ENCODE assay signal across 10 cellular contexts in the genomic region with DNA sequence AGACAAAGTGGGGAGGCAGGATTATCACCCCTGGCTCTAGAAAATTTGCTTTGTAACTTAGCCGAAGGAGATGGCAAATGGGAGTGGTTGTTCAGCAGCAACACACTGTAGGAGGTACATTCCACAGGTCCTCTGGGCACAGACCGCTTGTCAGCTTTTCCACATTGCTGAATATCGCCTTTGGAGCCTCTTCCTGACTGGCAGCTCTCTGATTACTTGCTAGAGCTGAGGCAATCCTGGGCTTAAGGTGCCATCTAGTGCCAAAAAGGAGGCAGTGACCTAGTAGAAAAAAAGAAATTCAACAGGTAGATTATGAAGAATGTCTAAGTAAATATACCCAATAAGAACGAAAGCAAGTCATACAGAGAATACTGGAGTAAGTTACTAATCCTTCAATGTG. TPM values are rescaled to one million over a fixed set of nuclear protein-coding genes. Genes with fewer than 3 reads are reported as not detected.
DNase-seq lines count a peak whose midpoint lies in the region; ATAC-seq, FAIRE-seq and TF ChIP-seq lines count a peak whose summit lies in the region.
"Had no signal": no experiment of that assay in that cellular context is flagged by ENCODE, and none has a peak within 500 bp of the region (broad histone marks: within the 10 kb centered on the region; RNA-seq: fewer than 3 reads in every experiment).

No MANE protein-coding gene starts in this region.

- CTCF ChIA-PET in CD4-positive, alpha-beta memory T cell (lab: Charles Lee; ENCODE audit: partially characterized antibody), result interaction anchor here (1.4 to 2.0 kb wide), 3 partner anchors 8 to 167 kb away, joined by 3 to 7 read pairs (median 4); partner anchors contain the start of gene EXOG

- H3K27ac ChIP-seq in DOHH2 (ENCODE audit: low read depth, low read length) (no peak overlapping the region), kidney (ENCODE audit: low read depth in 2 of 2, low read length in 2 of 2) (no peak overlapping the region)
- no peak overlapping the region for H3K27ac ChIP-seq in CD4-positive, alpha-beta memory T cell (ENCODE audit: low read depth, low read length)

- H3K9me3 Mint-ChIP-seq in CD4-positive, alpha-beta memory T cell, result peaks cover 0 to 35% (median 23%) of the 10 kb centered on the region in 8 donors

- POLR2A ChIA-PET in CD4-positive, alpha-beta memory T cell (lab: Charles Lee; ENCODE audit: partially characterized antibody), result no interaction called here

- no peak for FAIRE-seq in kidney (lab: Jason Lieb, UNC)
- FAIRE-seq: endometrium had no signal

- H3K4me1 Mint-ChIP-seq in CD4-positive, alpha-beta memory T cell, result no peaks in the 10 kb centered on the region

- no peaks in the 10 kb centered on the region for H3F3A ChIP-seq in DOHH2 (ENCODE audit: control insufficient read depth, insufficient read depth)

- H3K4me3 Mint-ChIP-seq in CD4-positive, alpha-beta memory T cell, result no peak overlapping the region

- H3K4me1 ChIP-seq in DOHH2 (ENCODE audit: control insufficient read depth, low read length), result no peaks in the 10 kb centered on the region
- H3K4me1 ChIP-seq in kidney (ENCODE audit: control insufficient read depth in 1 of 2, insufficient read depth in 1 of 2, low read depth in 1 of 2, low read length in 2 of 2), result no peaks in the 10 kb centered on the region
- no peaks in the 10 kb centered on the region for H3K4me1 ChIP-seq in CD4-positive, alpha-beta memory T cell (ENCODE audit: insufficient read depth, low read length)

- no peak overlapping the region for H3K27ac Mint-ChIP-seq in CD4-positive, alpha-beta memory T cell

- TF ChIP-seq CTCF in DOHH2 (IDR thresholded peaks at IDR 0.05; ENCODE audit: low read depth, low read length, poor library complexity, severe bottlenecking) (peak; percentile 71), kidney (IDR thresholded peaks at IDR 0.05; ENCODE audit: borderline replicate concordance, extremely low read depth, insufficient read depth) (peak; percentile 9)

- no peak overlapping the region for H3K9ac ChIP-seq in kidney (ENCODE audit: low read length in 2 of 2)

- H4K20me1 ChIP-seq in DOHH2 (ENCODE audit: control insufficient read depth, insufficient read depth, low read depth, low read length), result no peaks in the 10 kb centered on the region

- H3K4me3 ChIP-seq in DOHH2 (ENCODE audit: low read length), result no peak overlapping the region
- H3K4me3 ChIP-seq in Jurkat, Clone E6-1 (ENCODE audit: low read length), result no peak overlapping the region
- H3K4me3 ChIP-seq in kidney (ENCODE audit: low read length in 2 of 2), result no peak overlapping the region
- no peak overlapping the region for H3K4me3 ChIP-seq in CD4-positive, alpha-beta memory T cell (ENCODE audit: low read length in 2 of 2)

- H3K36me3 Mint-ChIP-seq in CD4-positive, alpha-beta memory T cell, result no peaks in the 10 kb centered on the region

- ATAC-seq in SK-N-SH treated with all-trans-retinoic acid at 6 μM for 48 hours (peak; percentile 28; the same call in 1 of the 3 replicates), GM18909 (IDR thresholded peaks at IDR 0.05; ENCODE audit: poor library complexity, unreplicated experiment) (no peak), HG03175 (IDR thresholded peaks at IDR 0.05; ENCODE audit: unreplicated experiment) (no peak)

- intact Hi-C loops in kidney (cut with DNase I), result no loop called here
- intact Hi-C loops in CD4-positive, alpha-beta memory T cell (cut with micrococcal nuclease), result no loop called here

- H3K27me3 Mint-ChIP-seq in CD4-positive, alpha-beta memory T cell, result peaks cover 31 to 34% of the 10 kb centered on the region in 2 donors

- H3K79me2 ChIP-seq in DOHH2 (ENCODE audit: control insufficient read depth, low read length), result no peaks in the 10 kb centered on the region

- peaks cover 5% of the 10 kb centered on the region; the same call in 1 of the 2 replicates for H3K27me3 ChIP-seq in DOHH2 (ENCODE audit: control insufficient read depth, low read length)
- H3K27me3 ChIP-seq in CD4-positive, alpha-beta memory T cell (ENCODE audit: insufficient read depth, low read length), result no peaks in the 10 kb centered on the region

- DNase-seq in Jurkat, Clone E6-1 (ENCODE audit: low read depth, low spot score), result peak; percentile 55
- no peak for DNase-seq in kidney
- no peak for DNase-seq in CD4-positive, alpha-beta memory T cell
- DNase-seq in NCI-H2196 treated with DMSO at 0.1 percent for 48 hours (lab: John Stamatoyannopoulos, UW; ENCODE audit: unreplicated experiment), result no peak

- no peak overlapping the region for H3K4me2 ChIP-seq in DOHH2 (ENCODE audit: low read length)

- no peaks in the 10 kb centered on the region for H3K9me3 ChIP-seq in DOHH2 (ENCODE audit: control insufficient read depth, insufficient read depth, low read length)
- peaks cover 0 to 7% of the 10 kb centered on the region in 2 donors for H3K9me3 ChIP-seq in kidney (ENCODE audit: control insufficient read depth in 1 of 2, low read length in 2 of 2)
- peaks cover 0 to 6% of the 10 kb centered on the region in 2 donors for H3K9me3 ChIP-seq in CD4-positive, alpha-beta memory T cell (ENCODE audit: control insufficient read depth in 1 of 2, low read length in 2 of 2)

- H3K36me3 ChIP-seq in DOHH2 (ENCODE audit: control insufficient read depth, low read length), result no peaks in the 10 kb centered on the region
- H3K36me3 ChIP-seq in kidney (ENCODE audit: control insufficient read depth in 1 of 2, insufficient read depth in 2 of 2, low read length in 2 of 2), result no peaks in the 10 kb centered on the region
- H3K36me3 ChIP-seq in CD4-positive, alpha-beta memory T cell (ENCODE audit: insufficient read depth, low read length), result no peaks in the 10 kb centered on the region

- no peaks in the 10 kb centered on the region for H3K9me2 ChIP-seq in DOHH2 (replicated peaks; ENCODE audit: control insufficient read depth, low read length)

TF ChIP-seq in SK-N-SH treated with all-trans-retinoic acid at 6 μM for 48 hours, 23 proteins besides CTCF, POLR2A, EP300 and RAD21:
- TF ChIP-seq CSDC2 (CRISPR knock-in tag; IDR thresholded peaks at IDR 0.05) (no peak), PATZ1 (CRISPR knock-in tag; IDR thresholded peaks at IDR 0.05; ENCODE audit: borderline replicate concordance) (no peak), ZC3H10 (CRISPR knock-in tag; IDR thresholded peaks at IDR 0.05) (no peak), ZFP3 (CRISPR knock-in tag; IDR thresholded peaks at IDR 0.05) (no peak), POU6F1 (CRISPR knock-in tag; IDR thresholded peaks at IDR 0.05; ENCODE audit: borderline replicate concordance, low read depth) (no peak), ESRRG (CRISPR knock-in tag; IDR thresholded peaks at IDR 0.05) (no peak), GLIS3 (CRISPR knock-in tag; IDR thresholded peaks at IDR 0.05) (no peak)
- TF ChIP-seq, protein P1, sequence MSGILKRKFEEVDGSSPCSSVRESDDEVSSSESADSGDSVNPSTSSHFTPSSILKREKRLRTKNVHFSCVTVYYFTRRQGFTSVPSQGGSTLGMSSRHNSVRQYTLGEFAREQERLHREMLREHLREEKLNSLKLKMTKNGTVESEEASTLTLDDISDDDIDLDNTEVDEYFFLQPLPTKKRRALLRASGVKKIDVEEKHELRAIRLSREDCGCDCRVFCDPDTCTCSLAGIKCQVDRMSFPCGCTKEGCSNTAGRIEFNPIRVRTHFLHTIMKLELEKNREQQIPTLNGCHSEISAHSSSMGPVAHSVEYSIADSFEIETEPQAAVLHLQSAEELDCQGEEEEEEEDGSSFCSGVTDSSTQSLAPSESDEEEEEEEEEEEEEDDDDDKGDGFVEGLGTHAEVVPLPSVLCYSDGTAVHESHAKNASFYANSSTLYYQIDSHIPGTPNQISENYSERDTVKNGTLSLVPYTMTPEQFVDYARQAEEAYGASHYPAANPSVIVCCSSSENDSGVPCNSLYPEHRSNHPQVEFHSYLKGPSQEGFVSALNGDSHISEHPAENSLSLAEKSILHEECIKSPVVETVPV (CRISPR knock-in tag; IDR thresholded peaks at IDR 0.05), result no peak

RNA-seq across cellular contexts. Expression of gene SCN5A, which starts 13.1 kb away (rescaled TPM):
- 3.5 TPM for polyA plus RNA-seq in Jurkat, Clone E6-1 (2012; ENCODE audit: insufficient read depth, insufficient read length)
- total RNA-seq in kidney, result 0.72 TPM
- 0.06 TPM for polyA plus RNA-seq in kidney (ENCODE audit: insufficient read depth, low read depth, low replicate concordance)
- total RNA-seq in CD4-positive, alpha-beta memory T cell, result under 1 TPM; 0.12 to 0.47 TPM
- polyA plus RNA-seq in CD4-positive, alpha-beta memory T cell, result not detected
- total RNA-seq: T-helper 1 cell treated with Interleukin-12 subunit alpha and Interleukin-12 subunit beta and Interleukin-4 antibody, amounts not matched to agents 30 ng/mL and 1 ng/mL, for 36 hours had no signal
